27 cellular contexts compared by ENCODE assay signal in genomic region chr5:77343165-77343564, GRCh38.
"Had no signal": no experiment of that assay in that cellular context is flagged by ENCODE, and none has a peak within 500 bp of the region (broad histone marks: within the 10 kb centered on the region; RNA-seq: fewer than 3 reads in every experiment).

No MANE protein-coding gene starts in this region.

- H3K27me3 ChIP-seq: neural progenitor cell, ovary, right lobe of liver, sigmoid colon, stomach, thyroid gland, tibial nerve, upper lobe of left lung, uterus had no signal

- H3K27ac Mint-ChIP-seq: natural killer cell; nephron; neural progenitor cell; progenitor cell of endocrine pancreas; stimulated activated effector memory CD8-positive, alpha-beta T cell treated with anti-CD3 and anti-CD28 coated beads, Interleukin-12 subunit alpha, Interleukin-12 subunit beta, amount 100 ng/mL, for 72 hours; stimulated activated naive B cell treated with anti-CD40 and anti-IgM and Interleukin-4, amounts not matched to agents 10 μg/mL and 1 μg/mL and 100 μg/mL, for 72 hours; stimulated activated naive CD8-positive, alpha-beta T cell treated with anti-CD3 and anti-CD28 coated beads, Interleukin-15, Interleukin-2, amounts not matched to agents 100 ng/mL and 50 ng/mL, for 24 hours had no signal

- H3K4me3 ChIP-seq: neural progenitor cell, ovary, psoas muscle, right lobe of liver, sigmoid colon, stomach, thoracic aorta, thyroid gland, tibial nerve, upper lobe of left lung, uterus had no signal

- H3K9me3 Mint-ChIP-seq: natural killer cell; nephron; neural progenitor cell; stimulated activated effector memory CD8-positive, alpha-beta T cell treated with anti-CD3 and anti-CD28 coated beads, Interleukin-12 subunit alpha, Interleukin-12 subunit beta, amount 100 ng/mL, for 72 hours; stimulated activated naive B cell treated with anti-CD40 and anti-IgM and Interleukin-4, amounts not matched to agents 10 μg/mL and 1 μg/mL and 100 μg/mL, for 72 hours; stimulated activated naive CD8-positive, alpha-beta T cell treated with anti-CD3 and anti-CD28 coated beads, Interleukin-15, Interleukin-2, amounts not matched to agents 100 ng/mL and 50 ng/mL, for 24 hours had no signal

- H3K4me1 ChIP-seq: parathyroid adenoma, psoas muscle, sigmoid colon, stomach, tibial nerve, upper lobe of left lung, uterus had no signal

- DNase-seq: natural killer cell; occipital lobe; ovary; posterior cingulate gyrus; psoas muscle; right cardiac atrium; right lobe of liver; sigmoid colon; small intestine; stimulated activated CD4-positive, alpha-beta T cell treated with anti-CD3 and anti-CD28 coated beads, Interleukin-15, amount 100 ng/mL, for 24 hours; stimulated activated CD4-positive, alpha-beta T cell treated with anti-CD3 and anti-CD28 coated beads, Interleukin-2, amount 100 ng/mL, for 24 hours; stimulated activated CD4-positive, alpha-beta T cell treated with anti-CD3 and anti-CD28 coated beads, Interleukin-2, amount 100 ng/mL, for 48 hours; stimulated activated CD4-positive, alpha-beta T cell treated with anti-CD3 and anti-CD28 coated beads, Interleukin-4, amount 100 ng/mL, for 24 hours; stimulated activated naive B cell treated with anti-CD40 and anti-IgM and Interleukin-4, amounts not matched to agents 10 μg/mL and 1 μg/mL and 100 μg/mL, for 72 hours; stimulated activated naive CD4-positive, alpha-beta T cell treated with Interleukin-2 at 50 U/mL for 16 hours; stomach; thyroid gland; upper lobe of left lung; uterus had no signal

- H3K27me3 Mint-ChIP-seq: stimulated activated naive B cell treated with anti-CD40 and anti-IgM and Interleukin-4, amounts not matched to agents 10 μg/mL and 1 μg/mL and 100 μg/mL, for 72 hours had no signal

- H3K27ac ChIP-seq: neural progenitor cell, ovary, parathyroid adenoma, psoas muscle, right lobe of liver, sigmoid colon, stomach, thoracic aorta, thyroid gland, tibial nerve, upper lobe of left lung, uterus had no signal

- H3K4me1 Mint-ChIP-seq: natural killer cell; stimulated activated effector memory CD8-positive, alpha-beta T cell treated with anti-CD3 and anti-CD28 coated beads, Interleukin-12 subunit alpha, Interleukin-12 subunit beta, amount 100 ng/mL, for 72 hours; stimulated activated naive B cell treated with anti-CD40 and anti-IgM and Interleukin-4, amounts not matched to agents 10 μg/mL and 1 μg/mL and 100 μg/mL, for 72 hours had no signal

- H3K36me3 Mint-ChIP-seq: natural killer cell; neural progenitor cell; stimulated activated effector memory CD8-positive, alpha-beta T cell treated with anti-CD3 and anti-CD28 coated beads, Interleukin-12 subunit alpha, Interleukin-12 subunit beta, amount 100 ng/mL, for 72 hours; stimulated activated naive B cell treated with anti-CD40 and anti-IgM and Interleukin-4, amounts not matched to agents 10 μg/mL and 1 μg/mL and 100 μg/mL, for 72 hours had no signal

- ATAC-seq: natural killer cell; psoas muscle; right cardiac atrium; right lobe of liver; stimulated activated effector memory CD8-positive, alpha-beta T cell treated with anti-CD3 and anti-CD28 coated beads, Interleukin-12 subunit alpha, Interleukin-12 subunit beta, amount 100 ng/mL, for 72 hours; stimulated activated naive B cell treated with anti-CD40 and anti-IgM and Interleukin-4, amounts not matched to agents 10 μg/mL and 1 μg/mL and 100 μg/mL, for 72 hours had no signal

- H3K36me3 ChIP-seq: neural progenitor cell, ovary, right lobe of liver, sigmoid colon, thoracic aorta, tibial nerve, upper lobe of left lung, uterus had no signal

- H3K4me3 Mint-ChIP-seq: natural killer cell; nephron; neural progenitor cell; stimulated activated effector memory CD8-positive, alpha-beta T cell treated with anti-CD3 and anti-CD28 coated beads, Interleukin-12 subunit alpha, Interleukin-12 subunit beta, amount 100 ng/mL, for 72 hours; stimulated activated naive B cell treated with anti-CD40 and anti-IgM and Interleukin-4, amounts not matched to agents 10 μg/mL and 1 μg/mL and 100 μg/mL, for 72 hours; stimulated activated naive CD8-positive, alpha-beta T cell treated with anti-CD3 and anti-CD28 coated beads, Interleukin-15, Interleukin-2, amounts not matched to agents 100 ng/mL and 50 ng/mL, for 24 hours had no signal

- H3K9me3 ChIP-seq: ovary, psoas muscle, right lobe of liver, sigmoid colon, stomach, thoracic aorta, thyroid gland, tibial nerve, upper lobe of left lung, uterus had no signal
